21 cellular contexts compared by ENCODE assay signal in the genomic region with DNA sequence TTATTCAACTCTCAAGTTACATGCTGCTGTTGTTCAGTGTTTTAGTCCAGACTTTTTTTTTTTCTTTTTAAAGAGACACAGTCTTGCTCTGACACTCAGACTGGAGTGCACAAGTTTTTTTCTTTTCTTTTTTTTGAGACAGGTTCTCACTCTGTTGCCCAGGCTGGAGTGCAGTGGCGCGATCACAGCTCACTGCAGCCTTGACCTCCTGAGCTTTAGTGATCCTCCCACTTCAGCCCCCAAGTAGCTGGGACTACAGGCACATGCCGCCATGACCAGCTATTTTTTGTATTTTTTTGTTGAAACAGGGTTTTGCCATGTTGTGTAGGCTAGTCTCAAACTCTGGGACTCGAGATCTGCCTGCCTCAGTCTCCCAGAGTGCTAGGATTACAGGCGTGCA. TPM values are rescaled to one million over a fixed set of nuclear protein-coding genes. Genes with fewer than 3 reads are reported as not detected.
DNase-seq lines count a peak whose midpoint lies in the region; ATAC-seq, FAIRE-seq and TF ChIP-seq lines count a peak whose summit lies in the region.
"Had no signal": no experiment of that assay in that cellular context is flagged by ENCODE, and none has a peak within 500 bp of the region (broad histone marks: within the 10 kb centered on the region; RNA-seq: fewer than 3 reads in every experiment).

No MANE protein-coding gene starts in this region.

- no peak overlapping the region for H3K4me3 Mint-ChIP-seq in activated naive CD8-positive, alpha-beta T cell
- H3K4me3 Mint-ChIP-seq in activated naive CD8-positive, alpha-beta T cell treated with anti-CD3 and anti-CD28 coated beads for 36 hours: no peak overlapping the region
- H3K4me3 Mint-ChIP-seq in activated B cell treated with CpG ODN at 0.5 μM for 24 hours (no peak overlapping the region), natural killer cell (peak overlapping the region; percentile 55)
- no peak overlapping the region for H3K4me3 Mint-ChIP-seq in stimulated activated memory B cell treated with anti-CD40 and anti-IgM and Interleukin-4, amounts not matched to agents 10 μg/mL and 1 μg/mL and 100 μg/mL, for 72 hours
- no peak overlapping the region for H3K4me3 Mint-ChIP-seq in activated T-helper 2 cell treated with anti-CD3 and anti-CD28 coated beads, Interferon-gamma antibody, Interleukin-2, Interleukin-4, amounts not matched to agents 10 μg/mL and 5 μg/mL and 100 μg/mL, durations not matched to agents 14 hours and 24 hours and 36 hours (ENCODE audit: low read depth)

- no peaks in the 10 kb centered on the region for H3K9me3 ChIP-seq in pancreas
- H3K9me3 ChIP-seq: HAP-1 had no signal

- POLR2A ChIA-PET in activated B cell treated with CpG ODN at 0.5 μM for 24 hours (lab: Charles Lee): interaction anchor here (0.7 to 0.8 kb wide), 2 partner anchors 20 to 21 kb away, joined by 3 to 4 read pairs; no protein-coding TSS in a partner anchor

- 64 to 72% methylated on average over 5 of the region's 5 CpGs for WGBS in pancreas, 2 donors

- no peaks in the 10 kb centered on the region for H3K27me3 Mint-ChIP-seq in activated naive CD8-positive, alpha-beta T cell
- no peaks in the 10 kb centered on the region for H3K27me3 Mint-ChIP-seq in activated naive CD8-positive, alpha-beta T cell treated with anti-CD3 and anti-CD28 coated beads for 36 hours
- H3K27me3 Mint-ChIP-seq in activated B cell treated with CpG ODN at 0.5 μM for 24 hours (no peaks in the 10 kb centered on the region), natural killer cell (ENCODE audit: low read depth in 2 of 2) (no peaks in the 10 kb centered on the region)
- H3K27me3 Mint-ChIP-seq in stimulated activated memory B cell treated with anti-CD40 and anti-IgM and Interleukin-4, amounts not matched to agents 10 μg/mL and 1 μg/mL and 100 μg/mL, for 72 hours: no peaks in the 10 kb centered on the region
- no peaks in the 10 kb centered on the region for H3K27me3 Mint-ChIP-seq in activated T-helper 2 cell treated with anti-CD3 and anti-CD28 coated beads, Interferon-gamma antibody, Interleukin-2, Interleukin-4, amounts not matched to agents 10 μg/mL and 5 μg/mL and 100 μg/mL, durations not matched to agents 14 hours and 24 hours and 36 hours (ENCODE audit: low read depth)
- H3K27me3 Mint-ChIP-seq: IgD-negative memory B cell had no signal

- no peaks in the 10 kb centered on the region for H3K36me3 Mint-ChIP-seq in activated naive CD8-positive, alpha-beta T cell
- peaks cover 23% of the 10 kb centered on the region for H3K36me3 Mint-ChIP-seq in activated naive CD8-positive, alpha-beta T cell treated with anti-CD3 and anti-CD28 coated beads for 36 hours
- H3K36me3 Mint-ChIP-seq in activated B cell treated with CpG ODN at 0.5 μM for 24 hours (ENCODE audit: low read depth) (peaks cover 40% of the 10 kb centered on the region), natural killer cell (peaks cover 10% of the 10 kb centered on the region)
- H3K36me3 Mint-ChIP-seq in stimulated activated memory B cell treated with anti-CD40 and anti-IgM and Interleukin-4, amounts not matched to agents 10 μg/mL and 1 μg/mL and 100 μg/mL, for 72 hours: peaks cover 28% of the 10 kb centered on the region
- H3K36me3 Mint-ChIP-seq in activated T-helper 2 cell treated with anti-CD3 and anti-CD28 coated beads, Interferon-gamma antibody, Interleukin-2, Interleukin-4, amounts not matched to agents 10 μg/mL and 5 μg/mL and 100 μg/mL, durations not matched to agents 14 hours and 24 hours and 36 hours (ENCODE audit: low read depth): peaks cover 59% of the 10 kb centered on the region

- H3K9me3 Mint-ChIP-seq in activated naive CD8-positive, alpha-beta T cell (ENCODE audit: low read depth): no peaks in the 10 kb centered on the region
- no peaks in the 10 kb centered on the region for H3K9me3 Mint-ChIP-seq in activated naive CD8-positive, alpha-beta T cell treated with anti-CD3 and anti-CD28 coated beads for 36 hours
- H3K9me3 Mint-ChIP-seq in activated B cell treated with CpG ODN at 0.5 μM for 24 hours (peaks cover 4% of the 10 kb centered on the region), natural killer cell (no peaks in the 10 kb centered on the region)
- H3K9me3 Mint-ChIP-seq in stimulated activated memory B cell treated with anti-CD40 and anti-IgM and Interleukin-4, amounts not matched to agents 10 μg/mL and 1 μg/mL and 100 μg/mL, for 72 hours: no peaks in the 10 kb centered on the region
- H3K9me3 Mint-ChIP-seq in activated T-helper 2 cell treated with anti-CD3 and anti-CD28 coated beads, Interferon-gamma antibody, Interleukin-2, Interleukin-4, amounts not matched to agents 10 μg/mL and 5 μg/mL and 100 μg/mL, durations not matched to agents 14 hours and 24 hours and 36 hours: no peaks in the 10 kb centered on the region
- H3K9me3 Mint-ChIP-seq: IgD-negative memory B cell had no signal

- H3K4me1 ChIP-seq in pancreas: peaks cover 20 to 50% (median 45%) of the 10 kb centered on the region in 3 donors

- no peak for TF ChIP-seq CTCF in activated B cell treated with CpG ODN at 0.5 μM for 24 hours (IDR thresholded peaks at IDR 0.05)
- no peak for TF ChIP-seq CTCF in natural killer cell (IDR thresholded peaks at IDR 0.05)
- TF ChIP-seq CTCF in pancreas (IDR thresholded peaks at IDR 0.05): no peak

- no peak for DNase-seq in activated naive CD8-positive, alpha-beta T cell treated with anti-CD3 and anti-CD28 coated beads for 36 hours
- DNase-seq in activated B cell treated with CpG ODN at 0.5 μM for 24 hours (no peak), natural killer cell (no peak), pancreas (no peak), OCI-M1 (lab: John Stamatoyannopoulos, UW) (no peak)
- DNase-seq in activated T-helper 2 cell treated with anti-CD3 and anti-CD28 coated beads, Interferon-gamma antibody, Interleukin-2, Interleukin-4, amounts not matched to agents 10 μg/mL and 5 μg/mL and 100 μg/mL, durations not matched to agents 14 hours and 24 hours and 36 hours (ENCODE audit: low spot score): no peak
- DNase-seq: Calu3, DMS79, NCI-H1930, NCI-H2171 treated with DMSO at 0.1 percent for 48 hours, NCI-H510A, NCI-H82 had no signal

- intact Hi-C loops in activated B cell treated with CpG ODN at 0.5 μM for 24 hours (cut with micrococcal nuclease) (no loop called here), natural killer cell (cut with micrococcal nuclease) (no loop called here), pancreas (cut with DNase I) (no loop called here)
- intact Hi-C loops in activated T-helper 2 cell treated with anti-CD3 and anti-CD28 coated beads, Interferon-gamma antibody, Interleukin-2, Interleukin-4, amounts not matched to agents 10 μg/mL and 5 μg/mL and 100 μg/mL, durations not matched to agents 14 hours and 24 hours and 36 hours (cut with micrococcal nuclease): no loop called here

- H3K27me3 ChIP-seq in pancreas: no peaks in the 10 kb centered on the region

- no peak overlapping the region for H3K27ac ChIP-seq in pancreas
- H3K27ac ChIP-seq: C4-2B had no signal

- CTCF ChIA-PET in activated B cell treated with CpG ODN at 0.5 μM for 24 hours (lab: Charles Lee): no interaction called here

- H3K4me1 Mint-ChIP-seq in activated naive CD8-positive, alpha-beta T cell (ENCODE audit: low read depth): peaks cover 73% of the 10 kb centered on the region
- H3K4me1 Mint-ChIP-seq in activated naive CD8-positive, alpha-beta T cell treated with anti-CD3 and anti-CD28 coated beads for 36 hours: peaks cover 61% of the 10 kb centered on the region
- peaks cover 91% of the 10 kb centered on the region for H3K4me1 Mint-ChIP-seq in activated B cell treated with CpG ODN at 0.5 μM for 24 hours
- H3K4me1 Mint-ChIP-seq in natural killer cell: peaks cover 78 to 79% of the 10 kb centered on the region in 2 donors
- H3K4me1 Mint-ChIP-seq in stimulated activated memory B cell treated with anti-CD40 and anti-IgM and Interleukin-4, amounts not matched to agents 10 μg/mL and 1 μg/mL and 100 μg/mL, for 72 hours: peaks cover 79% of the 10 kb centered on the region
- peaks cover 57% of the 10 kb centered on the region for H3K4me1 Mint-ChIP-seq in activated T-helper 2 cell treated with anti-CD3 and anti-CD28 coated beads, Interferon-gamma antibody, Interleukin-2, Interleukin-4, amounts not matched to agents 10 μg/mL and 5 μg/mL and 100 μg/mL, durations not matched to agents 14 hours and 24 hours and 36 hours (ENCODE audit: low read depth)

- H3K27ac Mint-ChIP-seq in activated naive CD8-positive, alpha-beta T cell: peak overlapping the region; percentile 41
- H3K27ac Mint-ChIP-seq in activated naive CD8-positive, alpha-beta T cell treated with anti-CD3 and anti-CD28 coated beads for 36 hours: no peak overlapping the region
- peak overlapping the region; percentile 69 for H3K27ac Mint-ChIP-seq in activated B cell treated with CpG ODN at 0.5 μM for 24 hours
- peak overlapping the region; percentile 76 to 88 for H3K27ac Mint-ChIP-seq in natural killer cell
- peak overlapping the region; percentile 48 for H3K27ac Mint-ChIP-seq in stimulated activated memory B cell treated with anti-CD40 and anti-IgM and Interleukin-4, amounts not matched to agents 10 μg/mL and 1 μg/mL and 100 μg/mL, for 72 hours
- H3K27ac Mint-ChIP-seq in activated T-helper 2 cell treated with anti-CD3 and anti-CD28 coated beads, Interferon-gamma antibody, Interleukin-2, Interleukin-4, amounts not matched to agents 10 μg/mL and 5 μg/mL and 100 μg/mL, durations not matched to agents 14 hours and 24 hours and 36 hours: no peak overlapping the region

- no peak for ATAC-seq in activated B cell treated with CpG ODN at 0.5 μM for 24 hours (ENCODE audit: low read depth)
- ATAC-seq in natural killer cell: no peak
- ATAC-seq in stimulated activated memory B cell treated with anti-CD40 and anti-IgM and Interleukin-4, amounts not matched to agents 10 μg/mL and 1 μg/mL and 100 μg/mL, for 72 hours: no peak
- ATAC-seq in pancreas: no peak

- H3K36me3 ChIP-seq in pancreas: peaks cover 0 to 10% (median 0%) of the 10 kb centered on the region in 3 donors

- H3K4me3 ChIP-seq in pancreas: no peak overlapping the region
- H3K4me3 ChIP-seq: HAP-1 had no signal

- no peak for FAIRE-seq in pancreas (lab: Jason Lieb, UNC)
- FAIRE-seq: G401.6, GM12891, GM19239, RCC 7860 had no signal

RNA-seq across cellular contexts. Expression of gene ADD1, which starts 11.9 kb away (rescaled TPM):
- total RNA-seq in activated naive CD8-positive, alpha-beta T cell treated with anti-CD3 and anti-CD28 coated beads for 36 hours: 100 to 1,000 TPM; 136 TPM
- 326 and 340 TPM in 2 replicates for total RNA-seq in activated B cell treated with CpG ODN at 0.5 μM for 24 hours
- total RNA-seq in natural killer cell: 100 to 1,000 TPM; 383 to 465 (median 452) TPM
- total RNA-seq in activated T-helper 2 cell treated with anti-CD3 and anti-CD28 coated beads, Interferon-gamma antibody, Interleukin-2, Interleukin-4, amounts not matched to agents 10 μg/mL and 5 μg/mL and 100 μg/mL, durations not matched to agents 14 hours and 24 hours and 36 hours: 240 and 242 TPM in 2 replicates
- total RNA-seq in pancreas: 100 to 1,000 TPM in 1 of 6 donors, 10 to 100 TPM in 5; 70.9 to 160 (median 86.2) TPM
- polyA plus RNA-seq in pancreas: 100 to 1,000 TPM; 158 to 160 TPM

Comparison
In these comparisons a context has a peak if more than half of its experiments do, and no peak if none do; other contexts are left out.
1. H3K27ac Mint-ChIP-seq: peak in activated naive CD8-positive, alpha-beta T cell (single experiment), activated B cell treated with CpG ODN at 0.5 μM for 24 hours (single experiment), natural killer cell (2 of 2) and stimulated activated memory B cell treated with anti-CD40 and anti-IgM and Interleukin-4, amounts not matched to agents 10 μg/mL and 1 μg/mL and 100 μg/mL, for 72 hours (single experiment); none in activated naive CD8-positive, alpha-beta T cell treated with anti-CD3 and anti-CD28 coated beads for 36 hours (single experiment) and activated T-helper 2 cell treated with anti-CD3 and anti-CD28 coated beads, Interferon-gamma antibody, Interleukin-2, Interleukin-4, amounts not matched to agents 10 μg/mL and 5 μg/mL and 100 μg/mL, durations not matched to agents 14 hours and 24 hours and 36 hours (single experiment).